ENCODE assay signal across 21 cellular contexts in genomic region chr3:131370935-131371698, GRCh38. TPM values are rescaled to one million over a fixed set of nuclear protein-coding genes. Genes with fewer than 3 reads are reported as not detected.
DNase-seq lines count a peak whose midpoint lies in the region; ATAC-seq and TF ChIP-seq lines count a peak whose summit lies in the region.
"Had no signal": no experiment of that assay in that cellular context is flagged by ENCODE, and none has a peak within 500 bp of the region (broad histone marks: within the 10 kb centered on the region; RNA-seq: fewer than 3 reads in every experiment).

No MANE protein-coding gene starts in this region.

- intact Hi-C loops in testis (cut with DNase I; ENCODE audit: low total_unique reads): no loop called here

- H3K9me3 Mint-ChIP-seq in stimulated activated memory B cell treated with anti-CD40 and anti-IgM and Interleukin-4, amounts not matched to agents 10 μg/mL and 1 μg/mL and 100 μg/mL, for 72 hours: no peaks in the 10 kb centered on the region
- H3K9me3 Mint-ChIP-seq: activated T-helper 2 cell treated with anti-CD3 and anti-CD28 coated beads, Interferon-gamma antibody, Interleukin-2, Interleukin-4, amounts not matched to agents 10 μg/mL and 5 μg/mL and 100 μg/mL, durations not matched to agents 14 hours and 24 hours and 36 hours; natural killer cell treated with Interleukin-12 subunit alpha and Interleukin-12 subunit beta and Interleukin-15 and Interleukin-18, amount 100 ng/mL, for 72 hours had no signal

- H3K4me3 Mint-ChIP-seq in stimulated activated memory B cell treated with anti-CD40 and anti-IgM and Interleukin-4, amounts not matched to agents 10 μg/mL and 1 μg/mL and 100 μg/mL, for 72 hours: no peak overlapping the region
- H3K4me3 Mint-ChIP-seq: natural killer cell treated with Interleukin-12 subunit alpha and Interleukin-12 subunit beta and Interleukin-15 and Interleukin-18, amount 100 ng/mL, for 72 hours had no signal

- H3K4me1 ChIP-seq in testis: peaks cover 13% of the 10 kb centered on the region
- H3K4me1 ChIP-seq: gastrocnemius medialis, thyroid gland had no signal

- H3K4me3 ChIP-seq in HL-60 (replicated peaks; ENCODE audit: insufficient read depth, low read length) (no peak overlapping the region), testis (no peak overlapping the region), WERI-Rb-1 (ENCODE audit: low read depth, low read length) (no peak overlapping the region)
- H3K4me3 ChIP-seq: adrenal gland, gastrocnemius medialis, thyroid gland had no signal

- TF ChIP-seq CTCF in HL-60 (IDR thresholded peaks at IDR 0.05; ENCODE audit: insufficient read depth, low read length) (no peak), testis (IDR thresholded peaks at IDR 0.05) (no peak), WERI-Rb-1 (IDR thresholded peaks at IDR 0.05; ENCODE audit: low read depth, low read length) (no peak)

- H3K27ac Mint-ChIP-seq in stimulated activated memory B cell treated with anti-CD40 and anti-IgM and Interleukin-4, amounts not matched to agents 10 μg/mL and 1 μg/mL and 100 μg/mL, for 72 hours: peak overlapping the region; percentile 28
- H3K27ac Mint-ChIP-seq: activated T-helper 2 cell treated with anti-CD3 and anti-CD28 coated beads, Interferon-gamma antibody, Interleukin-2, Interleukin-4, amounts not matched to agents 10 μg/mL and 5 μg/mL and 100 μg/mL, durations not matched to agents 14 hours and 24 hours and 36 hours had no signal

- H3K9me3 ChIP-seq in testis: no peaks in the 10 kb centered on the region
- peaks cover 2% of the 10 kb centered on the region for H3K9me3 ChIP-seq in WERI-Rb-1 (ENCODE audit: severe bottlenecking)
- H3K9me3 ChIP-seq: adrenal gland, gastrocnemius medialis, thyroid gland had no signal

- TF ChIP-seq POLR2A in erythroblast (IDR thresholded peaks at IDR 0.05; ENCODE audit: low read length) (peak; percentile 0), testis (IDR thresholded peaks at IDR 0.05) (no peak)

- no peaks in the 10 kb centered on the region for H3K36me3 ChIP-seq in testis (ENCODE audit: low read depth, missing control alignments)
- H3K36me3 ChIP-seq in WERI-Rb-1: no peaks in the 10 kb centered on the region; the same call in 1 of the 2 replicates
- H3K36me3 ChIP-seq: gastrocnemius medialis, thyroid gland had no signal

- 42 to 54% methylated on average over 10 of the region's 10 CpGs for WGBS in testis, 2 donors

- H3K27ac ChIP-seq in HL-60 (replicated peaks) (peak overlapping the region; percentile 23; the same call in 1 of the 2 replicates), testis (peak overlapping the region in 1 of 2 donors; percentile 68), WERI-Rb-1 (no peak overlapping the region)
- H3K27ac ChIP-seq: gastrocnemius medialis, thyroid gland had no signal

- DNase-seq in HL-60 (ENCODE audit: low read depth in 1 of 2, low spot score in 1 of 2) (peak in 1 of 2 experiments; percentile 54), NOMO-1 treated with DMSO at 0.1 percent for 48 hours (lab: John Stamatoyannopoulos, UW; ENCODE audit: unreplicated experiment) (peak; percentile 85), erythroblast (lab: John Stamatoyannopoulos, UW) (no peak), testis (no peak), WERI-Rb-1 (no peak)
- DNase-seq: adrenal gland, caudate nucleus, COR-L47, gastrocnemius medialis, KG1, kidney, NCI-H1092, NCI-H524, posterior cingulate gyrus, thyroid gland had no signal

- peaks cover 8% of the 10 kb centered on the region for H3K4me1 Mint-ChIP-seq in stimulated activated memory B cell treated with anti-CD40 and anti-IgM and Interleukin-4, amounts not matched to agents 10 μg/mL and 1 μg/mL and 100 μg/mL, for 72 hours

- H3K27me3 ChIP-seq in HL-60 (ENCODE audit: insufficient read depth, poor library complexity, severe bottlenecking): no peaks in the 10 kb centered on the region
- H3K27me3 ChIP-seq in testis: no peaks in the 10 kb centered on the region
- H3K27me3 ChIP-seq in WERI-Rb-1 (ENCODE audit: insufficient read depth, low read depth, severe bottlenecking): no peaks in the 10 kb centered on the region
- H3K27me3 ChIP-seq: adrenal gland, gastrocnemius medialis, thyroid gland had no signal

- no peak for ATAC-seq in stimulated activated memory B cell treated with anti-CD40 and anti-IgM and Interleukin-4, amounts not matched to agents 10 μg/mL and 1 μg/mL and 100 μg/mL, for 72 hours
- ATAC-seq in HG03095 (IDR thresholded peaks at IDR 0.05; ENCODE audit: unreplicated experiment): no peak
- ATAC-seq: esophagus mucosa; gastrocnemius medialis; natural killer cell treated with Interleukin-12 subunit alpha and Interleukin-12 subunit beta and Interleukin-15 and Interleukin-18, amount 100 ng/mL, for 72 hours; sciatic nerve had no signal

- no peaks in the 10 kb centered on the region for H3K27me3 Mint-ChIP-seq in stimulated activated memory B cell treated with anti-CD40 and anti-IgM and Interleukin-4, amounts not matched to agents 10 μg/mL and 1 μg/mL and 100 μg/mL, for 72 hours
- H3K27me3 Mint-ChIP-seq: natural killer cell treated with Interleukin-12 subunit alpha and Interleukin-12 subunit beta and Interleukin-15 and Interleukin-18, amount 100 ng/mL, for 72 hours had no signal

- peaks cover 6% of the 10 kb centered on the region for H3K36me3 Mint-ChIP-seq in stimulated activated memory B cell treated with anti-CD40 and anti-IgM and Interleukin-4, amounts not matched to agents 10 μg/mL and 1 μg/mL and 100 μg/mL, for 72 hours
- H3K36me3 Mint-ChIP-seq: natural killer cell treated with Interleukin-12 subunit alpha and Interleukin-12 subunit beta and Interleukin-15 and Interleukin-18, amount 100 ng/mL, for 72 hours had no signal

RNA-seq across cellular contexts. Expression of gene NUDT16, which starts 10.5 kb away (rescaled TPM):
- 10 to 100 TPM; 20.8 to 26.4 TPM for total RNA-seq in testis
- 20.6 TPM for polyA plus RNA-seq in testis (ENCODE audit: insufficient read depth, low read depth, low replicate concordance)
